Comparison of ENCODE assay signal across 10 cellular contexts in the genomic region with DNA sequence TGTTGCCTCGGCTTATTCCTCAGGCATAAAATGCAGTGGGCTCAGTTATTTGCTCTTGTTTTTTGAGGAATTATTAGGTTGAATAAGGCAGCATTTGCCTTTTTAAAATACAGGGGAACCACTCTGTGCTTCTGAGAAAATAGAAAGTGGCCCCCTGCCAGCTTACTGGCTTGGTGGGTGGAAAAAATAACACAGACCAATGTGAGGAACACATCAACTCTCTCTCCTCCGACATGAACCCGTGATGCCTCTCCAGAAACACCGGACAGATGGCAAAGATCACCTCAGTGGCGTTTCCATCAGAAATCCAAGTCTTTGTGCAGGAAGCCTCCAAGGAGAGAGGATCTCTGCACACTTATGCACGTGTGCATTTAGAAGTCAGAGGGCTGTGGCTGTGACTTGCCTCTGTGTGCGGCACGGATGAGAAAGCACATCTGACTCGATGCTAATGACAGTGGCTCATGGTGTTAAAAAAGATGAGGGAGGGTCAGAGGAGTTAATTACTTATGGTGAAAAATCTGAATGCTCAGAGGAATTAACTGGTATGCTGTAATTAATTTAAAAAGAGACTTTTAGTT.
DNase-seq lines count a peak whose midpoint lies in the region; ATAC-seq, FAIRE-seq and TF ChIP-seq lines count a peak whose summit lies in the region.
"Had no signal": no experiment of that assay in that cellular context is flagged by ENCODE, and none has a peak within 500 bp of the region (broad histone marks: within the 10 kb centered on the region; RNA-seq: fewer than 3 reads in every experiment).

No MANE protein-coding gene starts in this region.

- H3K36me3 ChIP-seq in kidney (ENCODE audit: control insufficient read depth in 1 of 2, insufficient read depth in 2 of 2, low read length in 2 of 2) = no peaks in the 10 kb centered on the region

- TF ChIP-seq CTCF in glutamatergic neuron (IDR thresholded peaks at IDR 0.05; ENCODE audit: partially characterized antibody, unreplicated experiment) = no peak
- no peak for TF ChIP-seq CTCF in kidney (IDR thresholded peaks at IDR 0.05; ENCODE audit: borderline replicate concordance, extremely low read depth, insufficient read depth)

- ATAC-seq in activated T-cell treated with anti-CD3 and anti-CD28 coated beads, Interleukin-2, amount 50 U/mL, for 4 hours = peak in 1 of 2 donors; percentile 4
- no peak for ATAC-seq in HG03342 (IDR thresholded peaks at IDR 0.05; ENCODE audit: unreplicated experiment)

- H3K4me3 Mint-ChIP-seq in activated T-cell treated with anti-CD3 and anti-CD28 coated beads, Interleukin-2, amount 50 U/mL, for 4 hours = peak overlapping the region; percentile 58
- H3K4me3 Mint-ChIP-seq in glutamatergic neuron (ENCODE audit: unreplicated experiment) = no peak overlapping the region
- H3K4me3 Mint-ChIP-seq: mesothelial cell of epicardium had no signal

- no peak for FAIRE-seq in kidney (lab: Jason Lieb, UNC)

- no peak overlapping the region for H3K9ac ChIP-seq in kidney (ENCODE audit: low read length in 2 of 2)

- intact Hi-C loops in kidney (cut with DNase I) = no loop called here

- no peak overlapping the region for H3K27ac ChIP-seq in kidney (ENCODE audit: low read depth in 2 of 2, low read length in 2 of 2)

- H3K9me3 Mint-ChIP-seq in activated T-cell treated with anti-CD3 and anti-CD28 coated beads, Interleukin-2, amount 50 U/mL, for 4 hours = peaks cover 3% of the 10 kb centered on the region
- peaks cover 3% of the 10 kb centered on the region for H3K9me3 Mint-ChIP-seq in glutamatergic neuron (ENCODE audit: unreplicated experiment)

- no peak overlapping the region for H3K4me3 ChIP-seq in kidney (ENCODE audit: low read length in 2 of 2)

- DNase-seq in NCI-H1694 treated with DMSO at 0.1 percent for 48 hours (lab: John Stamatoyannopoulos, UW) (peak; percentile 53), glutamatergic neuron (no peak), NCI-H1105 (lab: John Stamatoyannopoulos, UW) (no peak), kidney (no peak), ecto neural progenitor cell (ENCODE audit: low spot score) (no peak)
- DNase-seq in activated T-cell treated with anti-CD3 and anti-CD28 coated beads, Interleukin-2, amount 50 U/mL, for 4 hours = peak; percentile 36
- peak; percentile 25 for DNase-seq in stimulated activated CD4-positive, alpha-beta T cell treated with anti-CD3 and anti-CD28 coated beads, Interleukin-2, amount 100 ng/mL, for 4 hours (ENCODE audit: low read depth)
- DNase-seq: DND-41 had no signal

- H3K27ac Mint-ChIP-seq in glutamatergic neuron (ENCODE audit: unreplicated experiment) = peak overlapping the region; percentile 2
- H3K27ac Mint-ChIP-seq: mesothelial cell of epicardium had no signal

- H3K27me3 Mint-ChIP-seq in activated T-cell treated with anti-CD3 and anti-CD28 coated beads, Interleukin-2, amount 50 U/mL, for 4 hours (ENCODE audit: low read depth) = no peaks in the 10 kb centered on the region
- H3K27me3 Mint-ChIP-seq in glutamatergic neuron (ENCODE audit: unreplicated experiment) = no peaks in the 10 kb centered on the region

- peaks cover 94% of the 10 kb centered on the region for H3K4me1 Mint-ChIP-seq in activated T-cell treated with anti-CD3 and anti-CD28 coated beads, Interleukin-2, amount 50 U/mL, for 4 hours (ENCODE audit: low read depth)
- H3K4me1 Mint-ChIP-seq in glutamatergic neuron (ENCODE audit: low read depth, unreplicated experiment) = peaks cover 3% of the 10 kb centered on the region
- H3K4me1 Mint-ChIP-seq: mesothelial cell of epicardium had no signal

- H3K4me1 ChIP-seq in kidney (ENCODE audit: control insufficient read depth in 1 of 2, insufficient read depth in 1 of 2, low read depth in 1 of 2, low read length in 2 of 2) = no peaks in the 10 kb centered on the region

- H3K36me3 Mint-ChIP-seq in activated T-cell treated with anti-CD3 and anti-CD28 coated beads, Interleukin-2, amount 50 U/mL, for 4 hours (ENCODE audit: insufficient read depth) = peaks cover 9% of the 10 kb centered on the region
- H3K36me3 Mint-ChIP-seq in glutamatergic neuron (ENCODE audit: unreplicated experiment) = peaks cover 10% of the 10 kb centered on the region

- H3K9me3 ChIP-seq in kidney (ENCODE audit: control insufficient read depth in 1 of 2, low read length in 2 of 2) = no peaks in the 10 kb centered on the region

Comparison
In these comparisons a context has a peak if more than half of its experiments do, and no peak if none do; other contexts are left out.
1. DNase-seq: peak in NCI-H1694 treated with DMSO at 0.1 percent for 48 hours (single experiment), activated T-cell treated with anti-CD3 and anti-CD28 coated beads, Interleukin-2, amount 50 U/mL, for 4 hours (single experiment) and stimulated activated CD4-positive, alpha-beta T cell treated with anti-CD3 and anti-CD28 coated beads, Interleukin-2, amount 100 ng/mL, for 4 hours (single experiment); none in glutamatergic neuron (single experiment), NCI-H1105 (single experiment), kidney (single experiment) and ecto neural progenitor cell (single experiment).